Comparison of ENCODE assay signal across 2 cellular contexts in genomic region chr5:143349127-143349526, GRCh38.
TF ChIP-seq lines count a peak whose summit lies in the region.

No MANE protein-coding gene starts in this region.

TF ChIP-seq in HepG2, 621 proteins besides CTCF, POLR2A, EP300 and RAD21:
- TF ChIP-seq ZNF768 (CRISPR knock-in tag; IDR thresholded peaks at IDR 0.05) (no peak), THAP8 (CRISPR knock-in tag; IDR thresholded peaks at IDR 0.05; ENCODE audit: borderline replicate concordance) (no peak), ZSCAN20 (CRISPR knock-in tag; IDR thresholded peaks at IDR 0.05; ENCODE audit: borderline replicate concordance) (no peak), ZNF724P (CRISPR knock-in tag; IDR thresholded peaks at IDR 0.05; ENCODE audit: borderline replicate concordance) (no peak), PATZ1 (CRISPR knock-in tag; IDR thresholded peaks at IDR 0.05) (no peak), ZNF143 (CRISPR knock-in tag; IDR thresholded peaks at IDR 0.05) (no peak), HNF4A (CRISPR knock-in tag; IDR thresholded peaks at IDR 0.05) (no peak), CHD4 (IDR thresholded peaks at IDR 0.05; ENCODE audit: borderline replicate concordance, low read length) (no peak), MAFK (conservative IDR thresholded peaks at IDR 0.05 in 1 of 2, IDR thresholded peaks at IDR 0.05 in 1 of 2; ENCODE audit: low read length in 2 of 2) (peak; percentile 88 to 91), NFE2L2 (IDR thresholded peaks at IDR 0.05; ENCODE audit: low read length) (peak; percentile 71), ZNF142 (CRISPR knock-in tag; IDR thresholded peaks at IDR 0.05) (no peak), MAFF (IDR thresholded peaks at IDR 0.05; ENCODE audit: low read depth, low read length) (peak; percentile 87)

TF ChIP-seq in endothelial cell of umbilical vein, 7 proteins besides CTCF, POLR2A, EP300 and RAD21:
- TF ChIP-seq GATA2 (IDR thresholded peaks at IDR 0.05; ENCODE audit: insufficient read depth, insufficient read length, low read depth, low read length) = no peak
- TF ChIP-seq FOS (IDR thresholded peaks at IDR 0.05; ENCODE audit: borderline replicate concordance, insufficient read depth, low read length) = peak; percentile 9
- TF ChIP-seq MAX (IDR thresholded peaks at IDR 0.05; ENCODE audit: insufficient read depth, insufficient read length) = no peak
- TF ChIP-seq EZH2 (IDR thresholded peaks at IDR 0.05; ENCODE audit: borderline replicate concordance, low read depth, low read length, severe bottlenecking) = no peak
- TF ChIP-seq MYC (IDR thresholded peaks at IDR 0.05; ENCODE audit: low read depth, low read length) = no peak
- TF ChIP-seq POLR2AphosphoS5 (IDR thresholded peaks at IDR 0.05; ENCODE audit: insufficient read depth, low read depth, low read length) = no peak
- peak; percentile 38 for TF ChIP-seq JUN (IDR thresholded peaks at IDR 0.05; ENCODE audit: borderline replicate concordance, insufficient read depth, insufficient read length, low read depth)
